9 cellular contexts compared by ENCODE assay signal in genomic region chr4:157045507-157046127, GRCh38. TPM values are rescaled to one million over a fixed set of nuclear protein-coding genes. Genes with fewer than 3 reads are reported as not detected.
A peak's percentile ranks its signal among the peaks of the same experiment; 100 is the strongest.
DNase-seq lines count a peak whose midpoint lies in the region; ATAC-seq and TF ChIP-seq lines count a peak whose summit lies in the region.
"Had no signal": no experiment of that assay in that cellular context is flagged by ENCODE, and none has a peak within 500 bp of the region (broad histone marks: within the 10 kb centered on the region; RNA-seq: fewer than 3 reads in every experiment).

No MANE protein-coding gene starts in this region.

- 15 to 29% (median 17%) methylated on average over 2 of the region's 2 CpGs for whole genome bisulfite sequencing in adrenal gland, 4 donors
- 35% methylated on average over 2 of the region's 2 CpGs for WGBS in hepatocyte (ENCODE audit: low lambda C conversion rate, missing lambda C conversion rate)

- H3K27me3 Mint-ChIP-seq in T-helper 17 cell = no peaks in the 10 kb centered on the region
- H3K27me3 Mint-ChIP-seq: central memory CD8-positive, alpha-beta T cell had no signal

- no peaks in the 10 kb centered on the region for H3K9me2 ChIP-seq in hepatocyte (replicated peaks; ENCODE audit: insufficient read depth)

- ATAC-seq in HG02623 (IDR thresholded peaks at IDR 0.05; ENCODE audit: unreplicated experiment) (peak; percentile 81), thoracic aorta (ENCODE audit: insufficient number of reproducible peaks, low FRiP score, low read depth) (peak; percentile 87), T-helper 17 cell (no peak)

- H3K4me1 Mint-ChIP-seq in T-helper 17 cell = no peaks in the 10 kb centered on the region
- H3K4me1 Mint-ChIP-seq: central memory CD8-positive, alpha-beta T cell had no signal

- H3K79me2 ChIP-seq in hepatocyte = no peaks in the 10 kb centered on the region

- H3K27ac ChIP-seq in adrenal gland (no peak overlapping the region), hepatocyte (no peak overlapping the region), thoracic aorta (no peak overlapping the region)

- no peaks in the 10 kb centered on the region for H4K20me1 ChIP-seq in hepatocyte (ENCODE audit: insufficient read depth, poor library complexity, severe bottlenecking)

- H3K4me3 Mint-ChIP-seq in T-helper 17 cell = no peak overlapping the region
- H3K4me3 Mint-ChIP-seq: central memory CD8-positive, alpha-beta T cell had no signal

- H3K4me2 ChIP-seq in hepatocyte = no peak overlapping the region

- intact Hi-C loops in adrenal gland (cut with DNase I) = no loop called here

- H3K4me1 ChIP-seq in adrenal gland (replicated peaks in 1 of 2) (no peaks in the 10 kb centered on the region), hepatocyte (ENCODE audit: insufficient read depth) (no peaks in the 10 kb centered on the region), thoracic aorta (ENCODE audit: control insufficient read depth in 1 of 2, low read depth in 2 of 2) (no peaks in the 10 kb centered on the region)

- H3K9me3 ChIP-seq in adrenal gland (replicated peaks in 1 of 3) (no peaks in the 10 kb centered on the region), hepatocyte (ENCODE audit: low read depth) (no peaks in the 10 kb centered on the region), thoracic aorta (no peaks in the 10 kb centered on the region), T-helper 17 cell (ENCODE audit: control insufficient read depth, low read length, poor library complexity, severe bottlenecking) (no peaks in the 10 kb centered on the region)

- H3K27me3 ChIP-seq in adrenal gland (no peaks in the 10 kb centered on the region), hepatocyte (no peaks in the 10 kb centered on the region), thoracic aorta (replicated peaks; ENCODE audit: insufficient read depth) (no peaks in the 10 kb centered on the region)

- H3K27ac Mint-ChIP-seq in T-helper 17 cell = no peak overlapping the region

- no peaks in the 10 kb centered on the region for H3K36me3 Mint-ChIP-seq in T-helper 17 cell (ENCODE audit: low read depth)

- H3K4me3 ChIP-seq in adrenal gland = no peak overlapping the region
- no peak overlapping the region for H3K4me3 ChIP-seq in hepatocyte
- no peak overlapping the region for H3K4me3 ChIP-seq in thoracic aorta

- H2AFZ ChIP-seq in hepatocyte = no peak overlapping the region

- no peaks in the 10 kb centered on the region for H3K36me3 ChIP-seq in adrenal gland (replicated peaks in 1 of 2)
- no peaks in the 10 kb centered on the region for H3K36me3 ChIP-seq in hepatocyte (replicated peaks; ENCODE audit: insufficient read depth, low read depth)
- no peaks in the 10 kb centered on the region for H3K36me3 ChIP-seq in thoracic aorta

- peak; percentile 8 to 30 for DNase-seq in NCI-H524 (lab: John Stamatoyannopoulos, UW)
- no peak for DNase-seq in NCI-H524 treated with DMSO at 0.1 percent for 48 hours (lab: John Stamatoyannopoulos, UW)
- DNase-seq in NCI-H146 treated with DMSO at 0.1 percent for 48 hours (lab: John Stamatoyannopoulos, UW; ENCODE audit: unreplicated experiment) = peak; percentile 20
- DNase-seq in adrenal gland = peak; percentile 26 to 66 (median 49)
- peak; percentile 68 for DNase-seq in hepatocyte (ENCODE audit: low spot score)
- peak; percentile 7 for DNase-seq in thoracic aorta (ENCODE audit: low spot score)
- DNase-seq in T-helper 17 cell = no peak

- TF ChIP-seq CTCF in adrenal gland (IDR thresholded peaks at IDR 0.05) (peak; percentile 59 to 91 (median 82)), hepatocyte (IDR thresholded peaks at IDR 0.05; ENCODE audit: poor library complexity) (peak; percentile 81), thoracic aorta (IDR thresholded peaks at IDR 0.05) (peak; percentile 77)

- TF ChIP-seq POLR2A in adrenal gland (IDR thresholded peaks at IDR 0.05) = no peak

RNA-seq across cellular contexts. Expression of gene GLRB, which starts 30.3 kb away (rescaled TPM):
- total RNA-seq in adrenal gland (10 to 100 TPM in 2 of 8 donors, 1 to 10 TPM in 6; 3.1 to 12.7 (median 7.1) TPM), hepatocyte (4.8 and 7.2 TPM in 2 replicates), thoracic aorta (1 to 10 TPM; 7.9 to 9.7 TPM), T-helper 17 cell (not detected)
- polyA plus RNA-seq in adrenal gland (1 to 10 TPM; 1.7 to 6.2 (median 1.9) TPM), hepatocyte (3.3 and 5.2 TPM in 2 replicates)

Comparison
In these comparisons a context has a peak if more than half of its experiments do, and no peak if none do; other contexts are left out.
1. DNase-seq: peak in NCI-H524 (2 of 2), NCI-H146 treated with DMSO at 0.1 percent for 48 hours (single experiment), adrenal gland (7 of 7), hepatocyte (single experiment) and thoracic aorta (single experiment); none in NCI-H524 treated with DMSO at 0.1 percent for 48 hours (single experiment) and T-helper 17 cell (0 of 3).
2. Peak in every context shown above with its lines, with median percentiles within 50 percentile points of each other: CTCF ChIP-seq.